27 cellular contexts compared by ENCODE assay signal in the genomic region with DNA sequence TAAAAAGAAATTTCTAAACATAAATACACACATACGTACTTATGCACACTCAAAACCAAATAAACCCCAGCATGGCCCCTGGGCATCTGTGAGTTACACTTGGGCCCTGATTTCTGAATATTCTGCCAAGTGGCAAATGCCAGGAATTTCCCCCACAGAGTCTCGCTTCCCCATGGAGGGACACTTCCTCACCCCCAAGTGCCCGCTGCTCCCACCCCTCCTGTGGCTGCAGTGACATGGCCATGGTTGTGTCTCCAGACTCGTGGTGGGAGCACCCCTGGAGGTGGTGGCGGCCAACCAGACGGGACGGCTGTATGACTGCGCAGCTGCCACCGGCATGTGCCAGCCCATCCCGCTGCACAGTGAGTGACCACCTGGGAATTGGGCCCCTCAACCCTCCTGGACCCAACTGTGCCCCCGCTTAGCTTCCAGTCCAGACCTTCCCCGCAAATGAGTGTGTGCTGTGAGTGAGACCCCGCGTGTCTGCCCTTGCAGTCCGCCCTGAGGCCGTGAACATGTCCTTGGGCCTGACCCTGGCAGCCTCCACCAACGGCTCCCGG. TPM values are rescaled to one million over a fixed set of nuclear protein-coding genes. Genes with fewer than 3 reads are reported as not detected.
"Had no signal": no experiment of that assay in that cellular context is flagged by ENCODE, and none has a peak within 500 bp of the region (broad histone marks: within the 10 kb centered on the region; RNA-seq: fewer than 3 reads in every experiment).

No MANE protein-coding gene starts in this region.

- H3K4me1 ChIP-seq: neural progenitor cell, pancreas, tibial artery, upper lobe of right lung, vagina had no signal

- H3K27me3 Mint-ChIP-seq: progenitor cell of endocrine pancreas had no signal

- H3K4me3 Mint-ChIP-seq: mesothelial cell of epicardium, neural progenitor cell had no signal

- H3K9me3 Mint-ChIP-seq: mesothelial cell of epicardium had no signal

- H3K27ac Mint-ChIP-seq: mesothelial cell of epicardium, neural progenitor cell, progenitor cell of endocrine pancreas had no signal

- H3K27ac ChIP-seq: heart left ventricle, neural progenitor cell, pancreas, tibial artery, upper lobe of right lung, vagina had no signal

- H3K4me1 Mint-ChIP-seq: mesothelial cell of epicardium, neural progenitor cell had no signal

- H2AFZ ChIP-seq: neural progenitor cell had no signal

- H3K4me2 ChIP-seq: neural progenitor cell had no signal

- H3K9ac ChIP-seq: neural progenitor cell had no signal

- H3K36me3 Mint-ChIP-seq: mesothelial cell of epicardium, natural killer cell, neural progenitor cell had no signal

- H3K9me3 ChIP-seq: heart left ventricle, pancreas, upper lobe of right lung, vagina had no signal

- H3K4me3 ChIP-seq: heart left ventricle, neural progenitor cell, pancreas, tibial artery, upper lobe of right lung, vagina had no signal

- ATAC-seq: esophagus mucosa; heart left ventricle; left lobe of liver; natural killer cell; stimulated activated naive CD8-positive, alpha-beta T cell treated with anti-CD3 and anti-CD28 coated beads, Interleukin-15, Interleukin-2, amounts not matched to agents 100 U/mL and 50 U/mL, for 24 hours; upper lobe of right lung had no signal

- H3K27me3 ChIP-seq: neural progenitor cell, pancreas, upper lobe of right lung, vagina had no signal

- H3K36me3 ChIP-seq: heart left ventricle, neural progenitor cell, pancreas, tibial artery, upper lobe of right lung, vagina had no signal

- DNase-seq: cortex of kidney; effector memory CD4-positive, alpha-beta T cell; hippocampal formation; kidney glomerular epithelial cell; mammary epithelial cell; natural killer cell; occipital lobe; pancreas; right cardiac atrium; small intestine; stimulated activated CD4-positive, alpha-beta T cell treated with anti-CD3 and anti-CD28 coated beads, Interleukin-2, amount 100 ng/mL, for 48 hours; stimulated activated naive CD8-positive, alpha-beta T cell treated with anti-CD3 and anti-CD28 coated beads, Interleukin-15, Interleukin-2, amounts not matched to agents 100 U/mL and 50 U/mL, for 24 hours; tibial artery; upper lobe of right lung had no signal

RNA-seq across cellular contexts. Expression of a gene that starts 4.0 kb away (rescaled TPM):
- total RNA-seq: esophagus mucosa, fibroblast of lung, frontal cortex, glomerular endothelial cell, lower leg skin, mammary epithelial cell, mesothelial cell of epicardium, myocyte, occipital lobe, progenitor cell of endocrine pancreas, right cardiac atrium, temporal lobe, vagina had no signal
- polyA plus RNA-seq: fibroblast of lung, heart left ventricle, mammary epithelial cell, pancreas, right cardiac atrium had no signal

RNA-seq across cellular contexts. Expression of a gene that starts 31.0 kb away (rescaled TPM):
- total RNA-seq: fibroblast of lung, frontal cortex, glomerular endothelial cell, lower leg skin, mammary epithelial cell, mesothelial cell of epicardium, natural killer cell, occipital lobe, progenitor cell of endocrine pancreas, temporal lobe, upper lobe of right lung, vagina had no signal
- polyA plus RNA-seq: fibroblast of lung, mammary epithelial cell had no signal

RNA-seq across cellular contexts. Expression of a gene that starts 42.2 kb away (rescaled TPM):
- total RNA-seq: mesothelial cell of epicardium, progenitor cell of endocrine pancreas had no signal
- polyA plus RNA-seq: fibroblast of lung had no signal
